1 cellular context compared by ENCODE assay signal in the genomic region with DNA sequence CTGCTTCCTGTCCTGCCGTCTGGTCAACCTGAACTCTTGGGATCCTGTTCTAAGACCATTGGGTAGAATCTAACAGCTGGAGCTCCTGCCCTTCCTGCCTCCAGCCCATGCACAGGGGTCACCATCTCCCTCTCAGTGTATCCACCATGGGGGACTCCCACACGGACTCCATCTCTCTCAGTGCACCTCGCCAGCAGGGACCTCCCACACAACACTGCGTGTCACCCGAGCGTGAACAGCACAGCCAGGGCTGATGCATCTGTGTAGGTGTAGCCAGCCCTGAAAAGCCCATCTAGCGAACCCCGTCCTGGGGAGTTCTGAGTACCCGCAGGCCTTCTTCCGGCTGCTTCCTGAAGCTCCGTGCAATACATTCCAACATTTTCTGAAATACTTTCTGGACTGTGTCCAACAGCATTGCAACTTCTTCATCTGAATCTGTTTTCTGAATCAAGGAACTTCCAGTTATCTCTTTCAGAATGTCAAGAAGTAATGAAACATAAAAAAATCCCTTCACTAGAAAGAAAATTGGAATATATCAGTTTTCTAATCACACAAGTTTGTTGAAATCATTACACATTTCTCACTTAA.
TF ChIP-seq lines count a peak whose summit lies in the region.

No MANE protein-coding gene starts in this region.

TF ChIP-seq in HEK293, 187 proteins besides CTCF, POLR2A, EP300 and RAD21 (continued from another document):
- TF ChIP-seq, protein P1, sequence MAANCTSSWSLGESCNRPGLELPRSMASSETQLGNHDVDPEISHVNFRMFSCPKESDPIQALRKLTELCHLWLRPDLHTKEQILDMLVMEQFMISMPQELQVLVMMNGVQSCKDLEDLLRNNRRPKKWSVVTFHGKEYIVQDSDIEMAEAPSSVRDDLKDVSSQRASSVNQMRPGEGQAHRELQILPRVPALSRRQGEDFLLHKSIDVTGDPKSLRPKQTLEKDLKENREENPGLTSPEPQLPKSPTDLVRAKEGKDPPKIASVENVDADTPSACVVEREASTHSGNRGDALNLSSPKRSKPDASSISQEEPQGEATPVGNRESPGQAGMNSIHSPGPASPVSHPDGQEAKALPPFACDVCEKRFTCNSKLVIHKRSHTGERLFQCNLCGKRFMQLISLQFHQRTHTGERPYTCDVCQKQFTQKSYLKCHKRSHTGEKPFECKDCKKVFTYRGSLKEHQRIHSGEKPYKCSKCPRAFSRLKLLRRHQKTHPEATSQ (tag by site-specific recombination; IDR thresholded peaks at IDR 0.05): no peak
- TF ChIP-seq ZSCAN16 (tag by site-specific recombination; IDR thresholded peaks at IDR 0.05): no peak
- no peak for TF ChIP-seq ZNF248 (tag by site-specific recombination; IDR thresholded peaks at IDR 0.05)
- TF ChIP-seq, protein P2, sequence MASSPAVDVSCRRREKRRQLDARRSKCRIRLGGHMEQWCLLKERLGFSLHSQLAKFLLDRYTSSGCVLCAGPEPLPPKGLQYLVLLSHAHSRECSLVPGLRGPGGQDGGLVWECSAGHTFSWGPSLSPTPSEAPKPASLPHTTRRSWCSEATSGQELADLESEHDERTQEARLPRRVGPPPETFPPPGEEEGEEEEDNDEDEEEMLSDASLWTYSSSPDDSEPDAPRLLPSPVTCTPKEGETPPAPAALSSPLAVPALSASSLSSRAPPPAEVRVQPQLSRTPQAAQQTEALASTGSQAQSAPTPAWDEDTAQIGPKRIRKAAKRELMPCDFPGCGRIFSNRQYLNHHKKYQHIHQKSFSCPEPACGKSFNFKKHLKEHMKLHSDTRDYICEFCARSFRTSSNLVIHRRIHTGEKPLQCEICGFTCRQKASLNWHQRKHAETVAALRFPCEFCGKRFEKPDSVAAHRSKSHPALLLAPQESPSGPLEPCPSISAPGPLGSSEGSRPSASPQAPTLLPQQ (tag by site-specific recombination; IDR thresholded peaks at IDR 0.05): no peak
- no peak for TF ChIP-seq ZNF24 (tag by site-specific recombination; IDR thresholded peaks at IDR 0.05)
